Comparison of ENCODE assay signal across 8 cellular contexts in genomic region chrX:103831342-103831802, GRCh38. TPM values are rescaled to one million over a fixed set of nuclear protein-coding genes. Genes with fewer than 3 reads are reported as not detected.
DNase-seq lines count a peak whose midpoint lies in the region; ATAC-seq and TF ChIP-seq lines count a peak whose summit lies in the region.

No MANE protein-coding gene starts in this region.

- H3K4me1 ChIP-seq in urinary bladder (ENCODE audit: insufficient read depth) = no peaks in the 10 kb centered on the region

- no peak for TF ChIP-seq CTCF in mesothelial cell of epicardium (IDR thresholded peaks at IDR 0.05; ENCODE audit: unreplicated experiment)

- no peak overlapping the region for H3K27ac ChIP-seq in urinary bladder (ENCODE audit: low read depth)

- peak overlapping the region; percentile 53 for H3K4me3 ChIP-seq in urinary bladder (ENCODE audit: low read depth, low read length)

- ATAC-seq in GM19452 (IDR thresholded peaks at IDR 0.05; ENCODE audit: unreplicated experiment) (peak; percentile 10), HG03159 (IDR thresholded peaks at IDR 0.05; ENCODE audit: unreplicated experiment) (no peak)
- no peak for ATAC-seq in central memory CD8-positive, alpha-beta T cell (replicated peaks; ENCODE audit: extremely low read depth, poor library complexity, severe bottlenecking)

- peak; percentile 61 for DNase-seq in COLO668 (lab: John Stamatoyannopoulos, UW; ENCODE audit: unreplicated experiment)
- peak; percentile 34 to 49 for DNase-seq in NCI-H526 (lab: John Stamatoyannopoulos, UW)
- DNase-seq in central memory CD8-positive, alpha-beta T cell (ENCODE audit: low spot score in 2 of 2) = no peak
- DNase-seq in mesothelial cell of epicardium (ENCODE audit: low spot score in 2 of 2, unreplicated experiment in 2 of 2) = no peak
- DNase-seq in SHP77 treated with DMSO at 0.1 percent for 48 hours (lab: John Stamatoyannopoulos, UW) = no peak

- no peaks in the 10 kb centered on the region for H3K9me3 Mint-ChIP-seq in central memory CD8-positive, alpha-beta T cell
- H3K9me3 Mint-ChIP-seq in mesothelial cell of epicardium = peaks cover 12% of the 10 kb centered on the region

- 11% methylated on average over 11 of the region's 11 CpGs for WGBS in urinary bladder

- H3K36me3 ChIP-seq in urinary bladder (ENCODE audit: insufficient read depth) = no peaks in the 10 kb centered on the region

- H3K4me3 Mint-ChIP-seq in central memory CD8-positive, alpha-beta T cell = peak overlapping the region; percentile 80
- peak overlapping the region; percentile 76 for H3K4me3 Mint-ChIP-seq in mesothelial cell of epicardium

- peaks cover 7% of the 10 kb centered on the region for H3K4me1 Mint-ChIP-seq in central memory CD8-positive, alpha-beta T cell
- no peaks in the 10 kb centered on the region for H3K4me1 Mint-ChIP-seq in mesothelial cell of epicardium

- H3K27me3 Mint-ChIP-seq in central memory CD8-positive, alpha-beta T cell = peaks cover 28% of the 10 kb centered on the region
- peaks cover 33% of the 10 kb centered on the region for H3K27me3 Mint-ChIP-seq in mesothelial cell of epicardium (ENCODE audit: low read depth)

- H3K36me3 Mint-ChIP-seq in central memory CD8-positive, alpha-beta T cell (ENCODE audit: insufficient read depth) = peaks cover 3% of the 10 kb centered on the region
- H3K36me3 Mint-ChIP-seq in mesothelial cell of epicardium = no peaks in the 10 kb centered on the region

- H3K27ac Mint-ChIP-seq in central memory CD8-positive, alpha-beta T cell (ENCODE audit: low read depth) = no peak overlapping the region
- H3K27ac Mint-ChIP-seq in mesothelial cell of epicardium = no peak overlapping the region

RNA-seq across cellular contexts. Expression of gene RAB9B, which starts 0.7 kb away (rescaled TPM):
- 1.6 to 1.9 TPM (median 1.9 TPM) in 3 replicates for total RNA-seq in mesothelial cell of epicardium
- total RNA-seq in urinary bladder = 33.6 TPM
- 16.2 TPM for polyA plus RNA-seq in urinary bladder

RNA-seq across cellular contexts. Expression of gene PLP1, which starts 54.7 kb away (rescaled TPM):
- 0.11 to 0.58 TPM (median 0.33 TPM) in 3 replicates for total RNA-seq in mesothelial cell of epicardium
- 68.2 TPM for total RNA-seq in urinary bladder
- polyA plus RNA-seq in urinary bladder = 20.9 TPM

Comparison
In these comparisons a context has a peak if more than half of its experiments do, and no peak if none do; other contexts are left out.
1. DNase-seq: peak in COLO668 (single experiment) and NCI-H526 (2 of 2); none in central memory CD8-positive, alpha-beta T cell (0 of 2), mesothelial cell of epicardium (0 of 2) and SHP77 treated with DMSO at 0.1 percent for 48 hours (single experiment).
2. RNA of gene RAB9B, which starts 0.7 kb away (total RNA-seq): 33.6 TPM in urinary bladder (single experiment); 1.6 to 1.9 TPM in mesothelial cell of epicardium; every median in the first group is over 10 times any median in the second.
3. RNA of gene PLP1, which starts 54.7 kb away (total RNA-seq): 68.2 TPM in urinary bladder (single experiment); 0.11 to 0.58 TPM in mesothelial cell of epicardium; every median in the first group is over 10 times any median in the second.